15 cellular contexts compared by ENCODE assay signal in genomic region chr15:96974761-96975160, GRCh38.
"Had no signal": no experiment of that assay in that cellular context is flagged by ENCODE, and none has a peak within 500 bp of the region (broad histone marks: within the 10 kb centered on the region; RNA-seq: fewer than 3 reads in every experiment).

No MANE protein-coding gene starts in this region.

- H3K27ac ChIP-seq: pancreas, upper lobe of right lung had no signal

- H3K4me1 ChIP-seq: upper lobe of right lung had no signal

- H3K36me3 Mint-ChIP-seq: activated CD4-positive, alpha-beta memory T cell treated with anti-CD3 and anti-CD28 coated beads for 36 hours; activated naive CD8-positive, alpha-beta T cell treated with anti-CD3 and anti-CD28 coated beads, Interleukin-2, amount 10 ng/mL, durations not matched to agents 7 days and 5 days; mesothelial cell of epicardium had no signal

- H3K36me3 ChIP-seq: pancreas, upper lobe of right lung had no signal

- H3K9me3 ChIP-seq: pancreas, upper lobe of right lung had no signal

- ATAC-seq: activated T-cell treated with anti-CD3 and anti-CD28 coated beads, Interleukin-2, amount 50 U/mL, for 72 hours; pancreas; upper lobe of right lung had no signal

- H3K27ac Mint-ChIP-seq: activated CD4-positive, alpha-beta memory T cell treated with anti-CD3 and anti-CD28 coated beads for 36 hours; activated naive CD8-positive, alpha-beta T cell treated with anti-CD3 and anti-CD28 coated beads, Interleukin-2, amount 10 ng/mL, durations not matched to agents 7 days and 5 days; activated T-cell treated with anti-CD3 and anti-CD28 coated beads, Interleukin-2, amount 50 U/mL, for 72 hours; mesothelial cell of epicardium; stimulated activated naive CD8-positive, alpha-beta T cell treated with anti-CD3 and anti-CD28 coated beads, Interleukin-15, Interleukin-2, amounts not matched to agents 100 ng/mL and 50 ng/mL, for 24 hours had no signal

- H3K4me3 Mint-ChIP-seq: activated CD4-positive, alpha-beta memory T cell treated with anti-CD3 and anti-CD28 coated beads for 36 hours; activated naive CD8-positive, alpha-beta T cell treated with anti-CD3 and anti-CD28 coated beads, Interleukin-2, amount 10 ng/mL, durations not matched to agents 7 days and 5 days; activated T-cell treated with anti-CD3 and anti-CD28 coated beads, Interleukin-2, amount 50 U/mL, for 72 hours; mesothelial cell of epicardium; stimulated activated naive CD8-positive, alpha-beta T cell treated with anti-CD3 and anti-CD28 coated beads, Interleukin-15, Interleukin-2, amounts not matched to agents 100 ng/mL and 50 ng/mL, for 24 hours had no signal

- H3K4me3 ChIP-seq: pancreas, upper lobe of right lung had no signal

- DNase-seq: activated CD4-positive, alpha-beta memory T cell treated with anti-CD3 and anti-CD28 coated beads for 36 hours; activated CD4-positive, alpha-beta T cell treated with anti-CD3 and anti-CD28 coated beads for 1 hour; activated CD8-positive, alpha-beta memory T cell treated with anti-CD3 and anti-CD28 coated beads, Interleukin-2, amount 50 U/mL, for 4 hours; activated gamma-delta T cell treated with Interleukin-2 at 50 U/mL for 16 hours; activated naive CD8-positive, alpha-beta T cell treated with anti-CD3 and anti-CD28 coated beads, Interleukin-2, amount 10 ng/mL, durations not matched to agents 7 days and 5 days; activated T-cell treated with anti-CD3 and anti-CD28 coated beads, Interleukin-2, amount 50 U/mL, for 72 hours; anterior cingulate cortex; hippocampal formation; pancreas; stimulated activated CD4-positive, alpha-beta T cell treated with anti-CD3 and anti-CD28 coated beads, Interleukin-15, amount 100 ng/mL, for 24 hours; stimulated activated CD4-positive, alpha-beta T cell treated with anti-CD3 and anti-CD28 coated beads, Interleukin-4, amount 100 ng/mL, for 24 hours; T1000; upper lobe of right lung had no signal

- H3K27me3 ChIP-seq: pancreas, upper lobe of right lung had no signal

- H3K4me1 Mint-ChIP-seq: activated naive CD8-positive, alpha-beta T cell treated with anti-CD3 and anti-CD28 coated beads, Interleukin-2, amount 10 ng/mL, durations not matched to agents 7 days and 5 days had no signal

- H3K27me3 Mint-ChIP-seq: activated CD4-positive, alpha-beta memory T cell treated with anti-CD3 and anti-CD28 coated beads for 36 hours; activated naive CD8-positive, alpha-beta T cell treated with anti-CD3 and anti-CD28 coated beads, Interleukin-2, amount 10 ng/mL, durations not matched to agents 7 days and 5 days; stimulated activated naive CD8-positive, alpha-beta T cell treated with anti-CD3 and anti-CD28 coated beads, Interleukin-15, Interleukin-2, amounts not matched to agents 100 ng/mL and 50 ng/mL, for 24 hours had no signal

- H3K9me3 Mint-ChIP-seq: activated CD4-positive, alpha-beta memory T cell treated with anti-CD3 and anti-CD28 coated beads for 36 hours; mesothelial cell of epicardium had no signal
